ENCODE assay signal across 11 cellular contexts in genomic region chr9:14309403-14309802, GRCh38. TPM values are rescaled to one million over a fixed set of nuclear protein-coding genes. Genes with fewer than 3 reads are reported as not detected.
DNase-seq lines count a peak whose midpoint lies in the region; ATAC-seq, FAIRE-seq and TF ChIP-seq lines count a peak whose summit lies in the region.
"Had no signal": no experiment of that assay in that cellular context is flagged by ENCODE, and none has a peak within 500 bp of the region (broad histone marks: within the 10 kb centered on the region; RNA-seq: fewer than 3 reads in every experiment).

No MANE protein-coding gene starts in this region.

- peak overlapping the region; percentile 1 for H3K4me3 ChIP-seq in RWPE2 (ENCODE audit: severe bottlenecking)
- H3K4me3 ChIP-seq in epithelial cell of proximal tubule (ENCODE audit: low read depth, low read length): peak overlapping the region; percentile 72
- H3K4me3 ChIP-seq in prostate gland: peak overlapping the region; percentile 73 to 86

- DNase-seq in Daoy (ENCODE audit: low read depth) (peak; percentile 87), RWPE2 (ENCODE audit: low spot score) (no peak), epithelial cell of proximal tubule (ENCODE audit: low read depth) (no peak), prostate gland (ENCODE audit: low spot score) (no peak), AG08396 (ENCODE audit: low spot score) (no peak), COLO668 (lab: John Stamatoyannopoulos, UW; ENCODE audit: unreplicated experiment) (no peak), GM12891 (ENCODE audit: insufficient read length, low spot score) (no peak)
- DNase-seq: amniotic stem cell, GOT3, T-helper 1 cell had no signal

- H3K27ac ChIP-seq in RWPE2 (ENCODE audit: poor library complexity, severe bottlenecking) (peak overlapping the region; percentile 96), prostate gland (peak overlapping the region; percentile 21 to 99)

- 32% methylated on average over 2 of the region's 2 CpGs for WGBS in prostate gland

- TF ChIP-seq CTCF in RWPE2 (IDR thresholded peaks at IDR 0.05; ENCODE audit: poor library complexity, severe bottlenecking) (no peak), epithelial cell of proximal tubule (conservative IDR thresholded peaks at IDR 0.05; ENCODE audit: low read depth, low read length) (no peak), prostate gland (IDR thresholded peaks at IDR 0.05) (no peak)

- intact Hi-C loops in prostate gland (cut with DNase I): no loop called here

- ATAC-seq in RWPE2 (ENCODE audit: low read depth): peak; percentile 38; the same call in 2 of the 3 replicates
- no peak for ATAC-seq in HG03039 (IDR thresholded peaks at IDR 0.05; ENCODE audit: unreplicated experiment)

- H3K4me1 ChIP-seq in RWPE2 (ENCODE audit: insufficient read depth, poor library complexity, severe bottlenecking): peaks cover 34% of the 10 kb centered on the region
- no peaks in the 10 kb centered on the region for H3K4me1 ChIP-seq in prostate gland (replicated peaks)

- H3K9me3 ChIP-seq in RWPE2 (ENCODE audit: severe bottlenecking) (no peaks in the 10 kb centered on the region), prostate gland (no peaks in the 10 kb centered on the region)

- no peaks in the 10 kb centered on the region for H3K27me3 ChIP-seq in RWPE2 (ENCODE audit: insufficient read depth, poor library complexity, severe bottlenecking)
- no peaks in the 10 kb centered on the region for H3K27me3 ChIP-seq in prostate gland (replicated peaks; ENCODE audit: insufficient read depth)

- H3K36me3 ChIP-seq in RWPE2 (ENCODE audit: low read depth) (peaks cover 50% of the 10 kb centered on the region), prostate gland (no peaks in the 10 kb centered on the region)

- TF ChIP-seq POLR2A in prostate gland (IDR thresholded peaks at IDR 0.05) (no peak), GM12891 (IDR thresholded peaks at IDR 0.05; ENCODE audit: low read depth, low read length) (no peak)

- no peak for FAIRE-seq in GM12891 (lab: Jason Lieb, UNC)

TF ChIP-seq in GM12891, 5 proteins besides CTCF, POLR2A, EP300 and RAD21:
- TF ChIP-seq POLR2AphosphoS5 (IDR thresholded peaks at IDR 0.05; ENCODE audit: low read depth, low read length) (no peak), PAX5 (IDR thresholded peaks at IDR 0.05; ENCODE audit: insufficient read depth, low read length, severe bottlenecking) (no peak), TAF1 (IDR thresholded peaks at IDR 0.05; ENCODE audit: low read depth, low read length) (no peak), SPI1 (IDR thresholded peaks at IDR 0.05; ENCODE audit: low read depth, low read length) (no peak)

RNA-seq across cellular contexts. Expression of gene NFIB, which starts 4.5 kb away (rescaled TPM):
- 16.5 and 19.4 TPM in 2 replicates for total RNA-seq in Daoy (2014; rRNA removed; shearing (Covaris generic))
- total RNA-seq in epithelial cell of proximal tubule (2.4 and 5.0 TPM in 2 replicates), prostate gland (100 to 1,000 TPM; 131 to 165 TPM)
- polyA plus RNA-seq in GM12891 (2012; ENCODE audit: low read depth, missing spikeins): 0.08 TPM

Comparison
In these comparisons a context has a peak if more than half of its experiments do, and no peak if none do; other contexts are left out.
1. H3K4me3 ChIP-seq: peak in every context shown above with its lines; median percentile 80 in prostate gland; 72 in epithelial cell of proximal tubule; 1 in RWPE2.